In the genomic region with DNA sequence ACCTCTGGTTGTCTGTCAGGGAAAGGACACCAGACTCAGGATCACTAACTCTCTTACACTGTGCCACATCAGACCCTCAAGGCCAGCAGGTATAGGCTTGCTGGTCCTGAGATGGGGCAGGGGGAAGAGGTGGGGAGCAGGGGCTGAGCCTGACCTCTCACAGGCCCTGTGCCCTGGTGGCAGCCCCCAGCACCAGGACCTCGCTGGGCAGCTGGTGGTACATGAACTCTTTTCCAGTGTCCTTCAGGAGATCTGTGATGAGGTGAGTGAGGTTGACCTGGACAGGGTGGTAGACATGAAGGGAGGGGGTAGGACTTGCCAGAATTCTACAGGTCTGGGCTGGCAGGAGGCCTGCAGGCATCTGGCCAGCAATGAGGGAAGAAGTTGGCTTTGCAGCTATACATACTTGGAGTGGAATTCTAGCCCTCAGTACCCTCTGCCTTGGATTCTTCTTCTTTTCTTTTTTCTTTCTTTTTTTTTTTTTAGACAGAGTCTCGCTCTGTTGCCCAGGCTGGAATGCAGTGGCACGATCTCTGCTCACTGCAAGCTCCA, we compare ENCODE assay signal across 8 cellular contexts. TPM values are rescaled to one million over a fixed set of nuclear protein-coding genes. Genes with fewer than 3 reads are reported as not detected.
DNase-seq lines count a peak whose midpoint lies in the region; ATAC-seq and TF ChIP-seq lines count a peak whose summit lies in the region.

No MANE protein-coding gene starts in this region.

- peak overlapping the region; percentile 77 for H3K27ac ChIP-seq in CD4-positive, alpha-beta T cell (ENCODE audit: low read depth, low read length)
- H3K27ac ChIP-seq in duodenal mucosa (ENCODE audit: low read depth, low read length): peak overlapping the region; percentile 90

- TF ChIP-seq POLR2A in erythroblast (IDR thresholded peaks at IDR 0.05; ENCODE audit: low read length): no peak

- H3K9me3 ChIP-seq in CD4-positive, alpha-beta T cell (ENCODE audit: control insufficient read depth, low read length): no peaks in the 10 kb centered on the region
- H3K9me3 ChIP-seq in NT2/D1 (ENCODE audit: insufficient read depth, low read length) (no peaks in the 10 kb centered on the region), duodenal mucosa (ENCODE audit: control insufficient read depth in 1 of 2, low read length in 2 of 2) (no peaks in the 10 kb centered on the region)

- no peak for ATAC-seq in CD4-positive, alpha-beta T cell (ENCODE audit: poor library complexity)
- no peak for ATAC-seq in HG03097 (IDR thresholded peaks at IDR 0.05; ENCODE audit: low FRiP score, unreplicated experiment)

- peaks cover 50% of the 10 kb centered on the region for H3K4me1 Mint-ChIP-seq in CD4-positive, alpha-beta T cell (ENCODE audit: low read depth)
- H3K4me1 Mint-ChIP-seq in osteocyte (ENCODE audit: unreplicated experiment): peaks cover 45% of the 10 kb centered on the region

- H3K27me3 ChIP-seq in CD4-positive, alpha-beta T cell (ENCODE audit: control insufficient read depth, insufficient read depth, low read length): no peaks in the 10 kb centered on the region
- H3K27me3 ChIP-seq in NT2/D1 (ENCODE audit: insufficient read depth, insufficient read length): peaks cover 3% of the 10 kb centered on the region
- H3K27me3 ChIP-seq in duodenal mucosa (ENCODE audit: control insufficient read depth in 1 of 2, insufficient read depth in 2 of 2, low read length in 2 of 2): no peaks in the 10 kb centered on the region

- POLR2A ChIA-PET in CD4-positive, alpha-beta T cell (lab: Charles Lee): interaction anchor here (1.4 to 6.3 kb wide), 7 partner anchors 9 to 74 kb away, joined by 6 to 116 read pairs (median 22); partner anchors contain the start of genes FERMT3, FKBP2, PPP1R14B and STIP1

- H3K4me3 Mint-ChIP-seq in CD4-positive, alpha-beta T cell: peak overlapping the region; percentile 97
- peak overlapping the region; percentile 81 for H3K4me3 Mint-ChIP-seq in osteocyte (ENCODE audit: unreplicated experiment)

- H3K9ac ChIP-seq in NT2/D1 (ENCODE audit: insufficient read length, low read depth) (peak overlapping the region; percentile 94), duodenal mucosa (ENCODE audit: low read depth in 1 of 2, low read length in 2 of 2) (peak overlapping the region; percentile 97 to 100)

- intact Hi-C loops in CD4-positive, alpha-beta T cell (cut with DNase I, micrococcal nuclease): loop anchor here in 1 of 2 experiments (2.0 kb wide), 1 partner anchor 13 kb away; the partner anchor contains the start of gene FKBP2

- DNase-seq in CD4-positive, alpha-beta T cell: no peak
- DNase-seq in NT2/D1 (ENCODE audit: low read depth, low spot score) (no peak), osteocyte (ENCODE audit: extremely low spot score, unreplicated experiment) (no peak), SHP77 (lab: John Stamatoyannopoulos, UW) (no peak), erythroblast (lab: John Stamatoyannopoulos, UW) (no peak), KG1 (lab: John Stamatoyannopoulos, UW) (no peak)

- H3K36me3 Mint-ChIP-seq in CD4-positive, alpha-beta T cell (ENCODE audit: low read depth): no peaks in the 10 kb centered on the region
- H3K36me3 Mint-ChIP-seq in osteocyte (ENCODE audit: unreplicated experiment): no peaks in the 10 kb centered on the region

- H3K4me3 ChIP-seq in NT2/D1 (ENCODE audit: insufficient read length, low read depth): no peak overlapping the region
- peak overlapping the region; percentile 82 to 84 for H3K4me3 ChIP-seq in duodenal mucosa (ENCODE audit: low read depth in 1 of 2, low read length in 2 of 2)

- CTCF ChIA-PET in CD4-positive, alpha-beta T cell (lab: Charles Lee): interaction anchor here (1.2 to 3.4 kb wide), 4 partner anchors 9 to 24 kb away, joined by 3 to 15 read pairs (median 6); partner anchors contain the start of genes FERMT3 and PLCB3

- peak overlapping the region; percentile 80 for H3K27ac Mint-ChIP-seq in CD4-positive, alpha-beta T cell
- peak overlapping the region; percentile 38 for H3K27ac Mint-ChIP-seq in osteocyte (ENCODE audit: unreplicated experiment)

- H3K27me3 Mint-ChIP-seq in CD4-positive, alpha-beta T cell: no peaks in the 10 kb centered on the region
- no peaks in the 10 kb centered on the region for H3K27me3 Mint-ChIP-seq in osteocyte (ENCODE audit: unreplicated experiment)

- H3K4me1 ChIP-seq in NT2/D1 (ENCODE audit: insufficient read depth, insufficient read length) (peaks cover 37% of the 10 kb centered on the region), duodenal mucosa (ENCODE audit: control insufficient read depth in 1 of 2, insufficient read depth in 2 of 2, low read length in 2 of 2) (peaks cover 36 to 59% of the 10 kb centered on the region in 2 donors)

- H3K9me3 Mint-ChIP-seq in CD4-positive, alpha-beta T cell: no peaks in the 10 kb centered on the region
- no peaks in the 10 kb centered on the region for H3K9me3 Mint-ChIP-seq in osteocyte (ENCODE audit: unreplicated experiment)

- H3K36me3 ChIP-seq in NT2/D1 (ENCODE audit: insufficient read depth, insufficient read length, low read length): peaks cover 29% of the 10 kb centered on the region
- H3K36me3 ChIP-seq in duodenal mucosa (ENCODE audit: control insufficient read depth in 1 of 2, insufficient read depth in 2 of 2, low read length in 2 of 2): peaks cover 0 to 17% of the 10 kb centered on the region in 2 donors

- TF ChIP-seq CTCF in CD4-positive, alpha-beta T cell (IDR thresholded peaks at IDR 0.05): no peak
- no peak for TF ChIP-seq CTCF in osteocyte (IDR thresholded peaks at IDR 0.05)

RNA-seq across cellular contexts. Expression of gene NUDT22, which starts 1.4 kb away (rescaled TPM):
- 10 to 100 TPM; 26.8 to 26.9 TPM for total RNA-seq in CD4-positive, alpha-beta T cell
- 43.7 and 46.8 TPM in 2 replicates for total RNA-seq in osteocyte

RNA-seq across cellular contexts. Expression of gene TRPT1, which starts 1.5 kb away (rescaled TPM):
- total RNA-seq in CD4-positive, alpha-beta T cell: 10 to 100 TPM; 11.3 to 11.5 TPM
- 39.2 and 39.7 TPM in 2 replicates for total RNA-seq in osteocyte

RNA-seq across cellular contexts. Expression of gene DNAJC4, which starts 2.9 kb away (rescaled TPM):
- total RNA-seq in CD4-positive, alpha-beta T cell: 10 to 100 TPM; 35.9 to 37.9 TPM
- total RNA-seq in osteocyte: 46.5 and 49.9 TPM in 2 replicates

RNA-seq across cellular contexts. Expression of gene VEGFB, which starts 6.9 kb away (rescaled TPM):
- 10 to 100 TPM; 39.7 to 48.7 TPM for total RNA-seq in CD4-positive, alpha-beta T cell
- total RNA-seq in osteocyte: 205 and 217 TPM in 2 replicates

RNA-seq across cellular contexts. Expression of gene FKBP2, which starts 13.4 kb away (rescaled TPM):
- 10 to 100 TPM; 11.2 to 14.6 TPM for total RNA-seq in CD4-positive, alpha-beta T cell
- total RNA-seq in osteocyte: 52.9 and 54.7 TPM in 2 replicates
